Comparison of ENCODE assay signal across 28 cellular contexts in genomic region chr6:146885708-146886457, GRCh38.
"Had no signal": no experiment of that assay in that cellular context is flagged by ENCODE, and none has a peak within 500 bp of the region (broad histone marks: within the 10 kb centered on the region; RNA-seq: fewer than 3 reads in every experiment).

No MANE protein-coding gene starts in this region.

- H3K36me3 ChIP-seq: adrenal gland, gastrocnemius medialis, right lobe of liver, uterus had no signal

- H3K4me3 ChIP-seq: adrenal gland, body of pancreas, dorsolateral prefrontal cortex, gastrocnemius medialis, right lobe of liver, testis, uterus had no signal

- DNase-seq: activated CD4-positive, alpha-beta memory T cell treated with anti-CD3 and anti-CD28 coated beads for 36 hours; activated CD4-positive, alpha-beta T cell treated with anti-CD3 and anti-CD28 coated beads for 48 hours; activated CD8-positive, alpha-beta memory T cell treated with anti-CD3 and anti-CD28 coated beads, Interleukin-2, amount 50 U/mL, for 4 hours; activated effector memory CD4-positive, alpha-beta T cell treated with anti-CD3 and anti-CD28 coated beads, Interleukin-2, amount 50 U/mL, for 16 hours; activated naive CD4-positive, alpha-beta T cell treated with anti-CD3 and anti-CD28 coated beads for 36 hours; activated naive CD8-positive, alpha-beta T cell treated with anti-CD3 and anti-CD28 coated beads for 36 hours; activated T-cell treated with anti-CD3 and anti-CD28 coated beads, Interleukin-2, amount 50 U/mL, for 1 hour; adrenal gland; aorta; body of pancreas; dorsolateral prefrontal cortex; effector memory CD8-positive, alpha-beta T cell; erythroblast; gastrocnemius medialis; glutamatergic neuron; kidney; naive thymus-derived CD8-positive, alpha-beta T cell; right lobe of liver; stimulated activated CD4-positive, alpha-beta T cell treated with anti-CD3 and anti-CD28 coated beads, Interleukin-4, amount 100 ng/mL, for 1 hour; stimulated activated naive CD8-positive, alpha-beta T cell treated with anti-CD3 and anti-CD28 coated beads, Interleukin-15, Interleukin-2, amounts not matched to agents 100 U/mL and 50 U/mL, for 24 hours; T-helper 9 cell; testis; trophoblast cell; uterus had no signal

- H3K4me3 Mint-ChIP-seq: activated CD4-positive, alpha-beta memory T cell treated with anti-CD3 and anti-CD28 coated beads for 36 hours; activated naive CD4-positive, alpha-beta T cell treated with anti-CD3 and anti-CD28 coated beads for 36 hours; activated naive CD8-positive, alpha-beta T cell treated with anti-CD3 and anti-CD28 coated beads for 36 hours; activated T-helper 1 cell treated with anti-CD3 and anti-CD28 coated beads, Interleukin-12 subunit alpha, Interleukin-12 subunit beta, Interleukin-2, Interleukin-4 antibody, amounts not matched to agents 30 ng/mL and 10 ng/mL and 1 ng/mL, durations not matched to agents 14 hours and 24 hours and 36 hours; effector memory CD8-positive, alpha-beta T cell; mesothelial cell of epicardium; naive thymus-derived CD8-positive, alpha-beta T cell; T-helper 1 cell treated with Interleukin-12 subunit alpha and Interleukin-12 subunit beta and Interleukin-4 antibody, amounts not matched to agents 30 μg/mL and 1 μg/mL, for 36 hours had no signal

- H3K27ac Mint-ChIP-seq: activated CD4-positive, alpha-beta memory T cell treated with anti-CD3 and anti-CD28 coated beads for 36 hours; activated naive CD4-positive, alpha-beta T cell treated with anti-CD3 and anti-CD28 coated beads for 36 hours; activated naive CD8-positive, alpha-beta T cell treated with anti-CD3 and anti-CD28 coated beads for 36 hours; activated T-helper 1 cell treated with anti-CD3 and anti-CD28 coated beads, Interleukin-12 subunit alpha, Interleukin-12 subunit beta, Interleukin-2, Interleukin-4 antibody, amounts not matched to agents 30 ng/mL and 10 ng/mL and 1 ng/mL, durations not matched to agents 14 hours and 24 hours and 36 hours; effector memory CD8-positive, alpha-beta T cell; mesothelial cell of epicardium; naive thymus-derived CD8-positive, alpha-beta T cell; T-helper 1 cell treated with Interleukin-12 subunit alpha and Interleukin-12 subunit beta and Interleukin-4 antibody, amounts not matched to agents 30 μg/mL and 1 μg/mL, for 36 hours had no signal

- H3K27me3 ChIP-seq: adrenal gland, body of pancreas, dorsolateral prefrontal cortex, gastrocnemius medialis, right lobe of liver, testis, uterus had no signal

- H3K9me3 ChIP-seq: adrenal gland, body of pancreas, gastrocnemius medialis, right lobe of liver, testis, uterus had no signal

- H3K4me1 ChIP-seq: body of pancreas, gastrocnemius medialis, testis, uterus had no signal

- H3K27ac ChIP-seq: adrenal gland, body of pancreas, gastrocnemius medialis, testis, uterus, VCaP had no signal

- H3K9me3 Mint-ChIP-seq: activated CD4-positive, alpha-beta memory T cell treated with anti-CD3 and anti-CD28 coated beads for 36 hours; activated naive CD4-positive, alpha-beta T cell treated with anti-CD3 and anti-CD28 coated beads for 36 hours; activated naive CD8-positive, alpha-beta T cell treated with anti-CD3 and anti-CD28 coated beads for 36 hours; activated T-helper 1 cell treated with anti-CD3 and anti-CD28 coated beads, Interleukin-12 subunit alpha, Interleukin-12 subunit beta, Interleukin-2, Interleukin-4 antibody, amounts not matched to agents 30 ng/mL and 10 ng/mL and 1 ng/mL, durations not matched to agents 14 hours and 24 hours and 36 hours; effector memory CD8-positive, alpha-beta T cell; mesothelial cell of epicardium; naive thymus-derived CD8-positive, alpha-beta T cell had no signal

- ATAC-seq: body of pancreas; effector memory CD8-positive, alpha-beta T cell; gastrocnemius medialis; naive thymus-derived CD8-positive, alpha-beta T cell; stimulated activated naive CD8-positive, alpha-beta T cell treated with anti-CD3 and anti-CD28 coated beads, Interleukin-15, Interleukin-2, amounts not matched to agents 100 U/mL and 50 U/mL, for 24 hours had no signal

- H3K36me3 Mint-ChIP-seq: activated CD4-positive, alpha-beta memory T cell treated with anti-CD3 and anti-CD28 coated beads for 36 hours; activated naive CD8-positive, alpha-beta T cell treated with anti-CD3 and anti-CD28 coated beads for 36 hours; mesothelial cell of epicardium; naive thymus-derived CD8-positive, alpha-beta T cell had no signal

- H3K4me1 Mint-ChIP-seq: activated naive CD8-positive, alpha-beta T cell treated with anti-CD3 and anti-CD28 coated beads for 36 hours; naive thymus-derived CD8-positive, alpha-beta T cell had no signal
